ENCODE assay signal across 1 cellular context in the genomic region with DNA sequence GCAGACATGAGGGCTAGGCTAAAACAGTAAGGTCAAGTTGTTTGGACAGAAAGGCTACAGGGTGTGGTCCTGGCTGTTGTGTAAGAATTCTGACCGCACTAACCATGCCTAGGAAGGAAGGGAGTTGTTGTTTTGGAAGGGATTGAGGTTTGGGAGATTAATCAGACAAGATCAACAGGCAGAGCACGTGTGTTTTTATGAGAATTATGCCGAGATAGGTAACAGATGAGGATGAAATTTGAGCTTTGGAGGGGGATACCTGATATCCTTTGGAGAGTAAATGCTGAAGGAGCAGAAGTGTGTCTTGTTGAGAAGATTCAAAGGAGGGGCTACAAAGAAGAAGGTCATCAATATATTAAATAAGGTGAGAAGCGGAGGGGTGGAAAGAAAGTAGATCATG.
TF ChIP-seq lines count a peak whose summit lies in the region.

No MANE protein-coding gene starts in this region.

TF ChIP-seq in K562, 482 proteins besides CTCF, POLR2A, EP300 and RAD21:
- TF ChIP-seq CEBPB (tag; IDR thresholded peaks at IDR 0.05), result 0 out of 2 replicates have a peak, but pooled peaks have one; percentile 31
